ENCODE assay signal across 1 cellular context in the genomic region with DNA sequence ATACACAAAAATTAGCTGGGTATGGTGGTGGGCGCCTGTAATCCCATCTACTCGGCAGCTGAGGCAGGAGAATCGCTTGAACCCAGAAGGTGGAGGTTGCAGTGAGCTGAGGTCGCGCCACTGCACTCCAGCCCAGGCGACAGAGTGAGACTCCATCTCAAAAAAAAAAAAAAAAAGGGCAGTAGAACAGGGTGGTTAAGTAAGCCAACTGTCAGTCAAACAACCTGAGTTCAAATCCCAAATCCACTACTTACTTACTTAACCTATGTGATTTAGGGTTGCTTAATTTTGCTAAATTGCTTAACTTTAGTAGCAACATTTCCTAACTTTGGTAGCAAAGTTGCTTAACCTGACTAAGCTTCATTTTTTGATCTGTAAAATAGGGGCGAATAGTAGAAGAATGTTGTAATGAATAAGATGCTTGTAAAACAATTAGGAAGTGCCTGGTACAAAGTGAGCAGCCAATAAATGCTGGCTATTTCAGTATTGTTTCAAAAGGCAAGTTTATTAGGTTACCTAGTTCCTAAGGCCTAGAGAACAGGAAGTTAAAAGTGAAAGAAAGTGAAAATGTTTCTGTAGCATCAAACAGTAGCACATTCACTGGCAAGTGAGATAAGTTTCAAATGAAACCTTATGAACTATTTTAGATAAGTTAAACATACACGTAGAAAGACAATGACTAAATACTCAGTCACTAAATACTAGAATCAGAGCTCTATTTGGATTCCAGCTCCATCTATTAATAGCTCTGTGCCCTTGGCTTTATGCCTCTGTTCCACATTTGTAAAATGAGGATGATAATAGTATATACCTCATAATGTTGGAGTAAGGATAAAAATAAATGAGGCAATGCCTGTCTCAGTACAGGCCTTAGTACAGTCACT.
TF ChIP-seq lines count a peak whose summit lies in the region.

No MANE protein-coding gene starts in this region.

TF ChIP-seq in WTC11, 78 proteins besides CTCF, POLR2A, EP300 and RAD21 (continued from another document):
- TF ChIP-seq, protein P1, sequence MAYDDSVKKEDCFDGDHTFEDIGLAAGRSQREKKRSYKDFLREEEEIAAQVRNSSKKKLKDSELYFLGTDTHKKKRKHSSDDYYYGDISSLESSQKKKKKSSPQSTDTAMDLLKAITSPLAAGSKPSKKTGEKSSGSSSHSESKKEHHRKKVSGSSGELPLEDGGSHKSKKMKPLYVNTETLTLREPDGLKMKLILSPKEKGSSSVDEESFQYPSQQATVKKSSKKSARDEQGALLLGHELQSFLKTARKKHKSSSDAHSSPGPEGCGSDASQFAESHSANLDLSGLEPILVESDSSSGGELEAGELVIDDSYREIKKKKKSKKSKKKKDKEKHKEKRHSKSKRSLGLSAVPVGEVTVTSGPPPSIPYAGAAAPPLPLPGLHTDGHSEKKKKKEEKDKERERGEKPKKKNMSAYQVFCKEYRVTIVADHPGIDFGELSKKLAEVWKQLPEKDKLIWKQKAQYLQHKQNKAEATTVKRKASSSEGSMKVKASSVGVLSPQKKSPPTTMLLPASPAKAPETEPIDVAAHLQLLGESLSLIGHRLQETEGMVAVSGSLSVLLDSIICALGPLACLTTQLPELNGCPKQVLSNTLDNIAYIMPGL (CRISPR knock-in tag; IDR thresholded peaks at IDR 0.05), result no peak
TF ChIP-seq in WTC11: peak in this region for 0.
